Comparison of ENCODE assay signal across 22 cellular contexts in genomic region chr5:9066349-9066748, GRCh38.
"Had no signal": no experiment of that assay in that cellular context is flagged by ENCODE, and none has a peak within 500 bp of the region (broad histone marks: within the 10 kb centered on the region; RNA-seq: fewer than 3 reads in every experiment).

No MANE protein-coding gene starts in this region.

- H3K27ac ChIP-seq: coronary artery, epithelial cell of prostate, foreskin keratinocyte, gastroesophageal sphincter, heart right ventricle, left lung, lower lobe of right lung had no signal

- H3K4me3 ChIP-seq: coronary artery, gastroesophageal sphincter, heart right ventricle, left lung, lower lobe of right lung had no signal

- H3K27me3 ChIP-seq: foreskin keratinocyte, gastroesophageal sphincter, heart right ventricle, left lung had no signal

- DNase-seq: effector CD8-positive, alpha-beta T cell; effector memory CD8-positive, alpha-beta T cell; endodermal cell; erythroblast; foreskin keratinocyte; heart right ventricle; hippocampal formation; left cardiac atrium; left lung; left ventricle myocardium superior; lower lobe of right lung; midbrain; naive thymus-derived CD4-positive, alpha-beta T cell had no signal

- H3K4me1 ChIP-seq: foreskin keratinocyte, gastroesophageal sphincter, left lung had no signal

- FAIRE-seq: colon, endometrium, frontal cortex, islet of Langerhans, keratinocyte had no signal

- ATAC-seq: effector memory CD8-positive, alpha-beta T cell; esophagus mucosa; foreskin keratinocyte; gastroesophageal sphincter; heart right ventricle; left cardiac atrium; left lung; left ventricle myocardium superior; lower lobe of right lung; naive thymus-derived CD4-positive, alpha-beta T cell had no signal

- H3K36me3 ChIP-seq: left lung, lower lobe of right lung had no signal

- H3K9me3 ChIP-seq: gastroesophageal sphincter, left lung, lower lobe of right lung had no signal
